ENCODE assay signal across 8 cellular contexts in the genomic region with DNA sequence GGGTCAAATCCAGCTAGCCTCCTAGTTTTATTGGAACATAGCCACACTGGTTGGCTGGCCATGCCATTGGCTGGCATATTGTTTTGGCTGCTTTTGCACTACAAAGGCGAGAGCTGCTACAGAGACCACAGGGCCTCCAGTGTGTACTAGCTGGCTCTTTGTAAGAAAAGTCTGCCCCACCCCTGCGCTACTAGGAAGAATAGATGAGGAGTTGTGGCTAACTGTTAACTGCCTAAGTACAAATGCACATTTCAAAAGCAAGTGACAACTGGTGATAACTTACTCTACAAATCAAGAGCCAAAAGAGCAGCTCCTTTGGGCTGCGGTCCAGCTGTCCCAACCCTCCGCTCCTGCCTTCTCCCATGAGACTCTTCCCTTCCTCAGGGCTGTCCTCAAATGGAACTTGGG.
DNase-seq lines count a peak whose midpoint lies in the region; ATAC-seq and TF ChIP-seq lines count a peak whose summit lies in the region.

No MANE protein-coding gene starts in this region.

- no peaks in the 10 kb centered on the region for H3K36me3 Mint-ChIP-seq in natural killer cell

- H3K9ac ChIP-seq in BLaER1 (peak overlapping the region; percentile 82), colonic mucosa (ENCODE audit: low read depth in 2 of 2, low read length in 2 of 2) (no peak overlapping the region)

- TF ChIP-seq CTCF in colonic mucosa (IDR thresholded peaks at IDR 0.05) (no peak), natural killer cell (IDR thresholded peaks at IDR 0.05) (no peak)

- H3K27me3 Mint-ChIP-seq in natural killer cell (ENCODE audit: low read depth in 2 of 2): no peaks in the 10 kb centered on the region

- peaks cover 96% of the 10 kb centered on the region for H3K4me1 ChIP-seq in BLaER1
- H3K4me1 ChIP-seq in SJCRH30: peaks cover 14% of the 10 kb centered on the region
- H3K4me1 ChIP-seq in colonic mucosa: peaks cover 5% of the 10 kb centered on the region

- no peaks in the 10 kb centered on the region for H3K9me3 ChIP-seq in BLaER1
- H3K9me3 ChIP-seq in SJCRH30 (replicated peaks): no peaks in the 10 kb centered on the region
- H3K9me3 ChIP-seq in colonic mucosa: no peaks in the 10 kb centered on the region

- ATAC-seq in natural killer cell: peak in 2 of 3 donors; percentile 39 to 68
- ATAC-seq in GM19467 (IDR thresholded peaks at IDR 0.05; ENCODE audit: unreplicated experiment): no peak
- ATAC-seq in HG03025 (IDR thresholded peaks at IDR 0.05; ENCODE audit: low FRiP score, unreplicated experiment): no peak

- H3K9me3 Mint-ChIP-seq in natural killer cell: no peaks in the 10 kb centered on the region

- peak overlapping the region in 1 of 2 donors; percentile 6 for H3K27ac Mint-ChIP-seq in natural killer cell

- H3K4me1 Mint-ChIP-seq in natural killer cell: peaks cover 50 to 51% of the 10 kb centered on the region in 2 donors

- H3K27ac ChIP-seq in BLaER1: peak overlapping the region; percentile 93
- H3K27ac ChIP-seq in SJCRH30: no peak overlapping the region
- H3K27ac ChIP-seq in colonic mucosa: peak overlapping the region; percentile 32

- intact Hi-C loops in colonic mucosa (cut with DNase I) (no loop called here), natural killer cell (cut with micrococcal nuclease) (no loop called here)

- peaks cover 17% of the 10 kb centered on the region for H3K36me3 ChIP-seq in BLaER1
- no peaks in the 10 kb centered on the region for H3K36me3 ChIP-seq in SJCRH30
- no peaks in the 10 kb centered on the region for H3K36me3 ChIP-seq in colonic mucosa

- H3K4me2 ChIP-seq in BLaER1: peak overlapping the region; percentile 91

- peak overlapping the region; percentile 25 for H3K4me3 Mint-ChIP-seq in natural killer cell

- H3K27me3 ChIP-seq in BLaER1 (no peaks in the 10 kb centered on the region), SJCRH30 (no peaks in the 10 kb centered on the region), colonic mucosa (no peaks in the 10 kb centered on the region)

- no peaks in the 10 kb centered on the region for H4K20me1 ChIP-seq in BLaER1

- DNase-seq in SJCRH30 (peak; percentile 20 to 50), colonic mucosa (peak; percentile 39), natural killer cell (no peak), germinal center (ENCODE audit: low spot score) (no peak), NOMO-1 (lab: John Stamatoyannopoulos, UW; ENCODE audit: unreplicated experiment in 2 of 2) (no peak)

- H3K4me3 ChIP-seq in BLaER1 (peak overlapping the region; percentile 52), SJCRH30 (peak overlapping the region; percentile 30; the same call in 1 of the 2 replicates), colonic mucosa (no peak overlapping the region)

Comparison
In these comparisons a context has a peak if more than half of its experiments do, and no peak if none do; other contexts are left out.
1. DNase-seq: peak in SJCRH30 (2 of 2) and colonic mucosa (single experiment); none in natural killer cell (single experiment), germinal center (single experiment) and NOMO-1 (0 of 2).
2. ATAC-seq: peak in natural killer cell (2 of 3); none in GM19467 (single experiment) and HG03025 (single experiment).